Comparison of ENCODE assay signal across 26 cellular contexts in genomic region chr17:28368915-28369683, GRCh38. TPM values are rescaled to one million over a fixed set of nuclear protein-coding genes. Genes with fewer than 3 reads are reported as not detected.
"Had no signal": no experiment of that assay in that cellular context is flagged by ENCODE, and none has a peak within 500 bp of the region (broad histone marks: within the 10 kb centered on the region; RNA-seq: fewer than 3 reads in every experiment).

No MANE protein-coding gene starts in this region.

- H3K36me3 Mint-ChIP-seq: brain, WTC11 had no signal

- H3K27ac ChIP-seq: colonic mucosa, epithelial cell of prostate, foreskin keratinocyte, left lung, neutrophil, parathyroid adenoma had no signal

- H3K4me3 ChIP-seq: colonic mucosa, left lung, tibial artery, uterus had no signal

- H3K9me3 ChIP-seq: colonic mucosa, left lung, neutrophil, tibial artery, uterus had no signal

- H3K4me1 ChIP-seq: foreskin keratinocyte had no signal

- H3K27ac Mint-ChIP-seq: activated T-helper 1 cell treated with anti-CD3 and anti-CD28 coated beads, Interleukin-12 subunit alpha, Interleukin-12 subunit beta, Interleukin-2, Interleukin-4 antibody, amounts not matched to agents 30 ng/mL and 10 ng/mL and 1 ng/mL, durations not matched to agents 14 hours and 24 hours and 36 hours had no signal

- H3K4me3 Mint-ChIP-seq: activated CD4-positive, alpha-beta T cell treated with anti-CD3 and anti-CD28 coated beads for 36 hours; activated naive CD8-positive, alpha-beta T cell treated with anti-CD3 and anti-CD28 coated beads for 36 hours; activated T-helper 1 cell treated with anti-CD3 and anti-CD28 coated beads, Interleukin-12 subunit alpha, Interleukin-12 subunit beta, Interleukin-2, Interleukin-4 antibody, amounts not matched to agents 30 ng/mL and 10 ng/mL and 1 ng/mL, durations not matched to agents 14 hours and 24 hours and 36 hours; WTC11 had no signal

- H3K27me3 Mint-ChIP-seq: activated CD4-positive, alpha-beta T cell treated with anti-CD3 and anti-CD28 coated beads for 36 hours; activated naive CD8-positive, alpha-beta T cell treated with anti-CD3 and anti-CD28 coated beads for 36 hours; brain; central memory CD8-positive, alpha-beta T cell had no signal

- H2AFZ ChIP-seq: parathyroid adenoma had no signal

- H3K27me3 ChIP-seq: tibial artery, uterus had no signal

- H3K9me3 Mint-ChIP-seq: activated naive CD8-positive, alpha-beta T cell treated with anti-CD3 and anti-CD28 coated beads for 36 hours; activated T-helper 1 cell treated with anti-CD3 and anti-CD28 coated beads, Interleukin-12 subunit alpha, Interleukin-12 subunit beta, Interleukin-2, Interleukin-4 antibody, amounts not matched to agents 30 ng/mL and 10 ng/mL and 1 ng/mL, durations not matched to agents 14 hours and 24 hours and 36 hours; central memory CD8-positive, alpha-beta T cell; endodermal cell; WTC11 had no signal

- H3K9ac ChIP-seq: parathyroid adenoma had no signal

- H3K36me3 ChIP-seq: colonic mucosa, uterus had no signal

- DNase-seq: activated CD4-positive, alpha-beta T cell treated with anti-CD3 and anti-CD28 coated beads for 36 hours; activated CD4-positive, alpha-beta T cell treated with anti-CD3 and anti-CD28 coated beads, Interleukin-2, amount 50 U/mL, for 48 hours; activated naive CD8-positive, alpha-beta T cell treated with anti-CD3 and anti-CD28 coated beads for 36 hours; amygdala; colonic mucosa; endodermal cell; foreskin keratinocyte; left lung; stimulated activated CD4-positive, alpha-beta T cell treated with anti-CD3 and anti-CD28 coated beads, Interleukin-12 subunit alpha, Interleukin-12 subunit beta, amount 100 ng/mL, for 4 hours; stimulated activated CD4-positive, alpha-beta T cell treated with anti-CD3 and anti-CD28 coated beads, Interleukin-2, amount 100 ng/mL, for 24 hours; stimulated activated naive CD4-positive, alpha-beta T cell treated with Interleukin-2 at 50 U/mL for 16 hours; substantia nigra; SW 1271; T-helper 2 cell; tibial artery; uterus had no signal

- ATAC-seq: activated CD4-positive, alpha-beta T cell treated with anti-CD3 and anti-CD28 coated beads for 36 hours; foreskin keratinocyte; left lung; WTC11 had no signal

RNA-seq across cellular contexts. Expression of gene VTN, which starts 1.0 kb away (rescaled TPM):
- total RNA-seq: foreskin keratinocyte, kidney epithelial cell, mononuclear cell, renal cortical epithelial cell had no signal

RNA-seq across cellular contexts. Expression of gene SEBOX, which starts 4.1 kb away (rescaled TPM):
- total RNA-seq: activated CD4-positive, alpha-beta T cell treated with anti-CD3 and anti-CD28 coated beads for 36 hours; activated naive CD8-positive, alpha-beta T cell treated with anti-CD3 and anti-CD28 coated beads for 36 hours; activated T-helper 1 cell treated with anti-CD3 and anti-CD28 coated beads, Interleukin-12 subunit alpha, Interleukin-12 subunit beta, Interleukin-2, Interleukin-4 antibody, amounts not matched to agents 30 ng/mL and 10 ng/mL and 1 ng/mL, durations not matched to agents 14 hours and 24 hours and 36 hours; colonic mucosa; endodermal cell; foreskin keratinocyte; kidney epithelial cell; left lung; mononuclear cell; renal cortical epithelial cell; uterus; WTC11 had no signal
- polyA plus RNA-seq: foreskin keratinocyte had no signal
